Comparison of ENCODE assay signal across 7 cellular contexts in genomic region chr15:63517614-63518013, GRCh38. TPM values are rescaled to one million over a fixed set of nuclear protein-coding genes. Genes with fewer than 3 reads are reported as not detected.
DNase-seq lines count a peak whose midpoint lies in the region; FAIRE-seq and TF ChIP-seq lines count a peak whose summit lies in the region.

No MANE protein-coding gene starts in this region.

- H3K23ac ChIP-seq in H9 (ENCODE audit: insufficient read length, low read depth, low read length): no peak overlapping the region

- H3K23me2 ChIP-seq in H9 (ENCODE audit: insufficient read length, low read depth, low read length, poor library complexity, severe bottlenecking): no peaks in the 10 kb centered on the region

- no peaks in the 10 kb centered on the region for H3K9me3 ChIP-seq in H9 (ENCODE audit: control insufficient read depth, low read depth, low read length)
- no peaks in the 10 kb centered on the region for H3K9me3 ChIP-seq in esophagus muscularis mucosa
- no peaks in the 10 kb centered on the region for H3K9me3 ChIP-seq in small intestine (ENCODE audit: control insufficient read depth, low read depth)

- H2BK20ac ChIP-seq in H9 (ENCODE audit: low read depth, low read length, poor library complexity, severe bottlenecking): no peak overlapping the region

- H4K8ac ChIP-seq in H9 (replicated peaks; ENCODE audit: insufficient read length, low read depth, low read length): no peak overlapping the region

- no peaks in the 10 kb centered on the region for H3K79me1 ChIP-seq in H9 (ENCODE audit: insufficient read depth, low read depth, low read length, poor library complexity, severe bottlenecking)

- H2AK5ac ChIP-seq in H9 (ENCODE audit: insufficient read length, low read length): no peak overlapping the region

- peak overlapping the region in 2 of 3 experiments; percentile 57 to 82; a peak in 4 of 7 replicates for H3K27ac Mint-ChIP-seq in H9

- H2BK12ac ChIP-seq in H9 (ENCODE audit: insufficient read length, low read depth, low read length): no peak overlapping the region

- no peaks in the 10 kb centered on the region for H3K79me2 ChIP-seq in H9 (ENCODE audit: insufficient read depth, low read length)

- H3K36me3 ChIP-seq in esophagus muscularis mucosa (no peaks in the 10 kb centered on the region), small intestine (ENCODE audit: control insufficient read depth in 2 of 2, insufficient read depth in 2 of 2, low read length in 2 of 2) (no peaks in the 10 kb centered on the region)

- no peak overlapping the region for H4K91ac ChIP-seq in H9 (ENCODE audit: insufficient read length, low read depth, low read length)

- no peak overlapping the region for H3K4me3 ChIP-seq in esophagus muscularis mucosa
- no peak overlapping the region for H3K4me3 ChIP-seq in small intestine (ENCODE audit: low read depth in 1 of 2, low read length in 2 of 2)

- no peak overlapping the region for H4K5ac ChIP-seq in H9 (ENCODE audit: insufficient read length, low read depth, low read length)

- WGBS in H9 (ENCODE audit: extremely low coverage, insufficient read length, low lambda C conversion rate): no CpG with 5 or more reads among the region's 1 CpG
- WGBS in esophagus muscularis mucosa: 100% methylated on average over 1 of the region's 1 CpG
- WGBS in small intestine, 3 donors: 39 to 74% (median 53%) methylated on average over 1 of the region's 1 CpG

- H4K20me1 ChIP-seq in H9 (ENCODE audit: control insufficient read depth, insufficient read depth, insufficient read length): no peaks in the 10 kb centered on the region

- no peak overlapping the region for H2BK120ac ChIP-seq in H9 (ENCODE audit: low read depth, low read length, poor library complexity, severe bottlenecking)

- no peaks in the 10 kb centered on the region for H3K36me3 Mint-ChIP-seq in H9 (ENCODE audit: insufficient read depth in 1 of 3, low read depth in 3 of 3)

- H3K4me2 ChIP-seq in H9 (ENCODE audit: insufficient read depth, insufficient read length, low read length): no peak overlapping the region

- H3K4ac ChIP-seq in H9 (ENCODE audit: low read depth, low read length): no peak overlapping the region

- no peak overlapping the region for H2BK5ac ChIP-seq in H9 (ENCODE audit: insufficient read length, low read length)

- no peaks in the 10 kb centered on the region for H3K27me3 Mint-ChIP-seq in H9 (ENCODE audit: low read depth)

- peak overlapping the region in 1 of 2 experiments; percentile 43; a peak in 2 of 5 replicates for H3K4me3 Mint-ChIP-seq in H9

- FAIRE-seq in small intestine (lab: Jason Lieb, UNC): no peak
- no peak for FAIRE-seq in HTR-8/SVneo (lab: Jason Lieb, UNC)

- H3K56ac ChIP-seq in H9 (ENCODE audit: insufficient read length, low read depth, low read length): no peak overlapping the region

- H3K14ac ChIP-seq in H9 (ENCODE audit: insufficient read depth, low read length): no peak overlapping the region

- intact Hi-C loops in esophagus muscularis mucosa (cut with DNase I): no loop called here

- H3K4me1 ChIP-seq in H9 (ENCODE audit: insufficient read depth, low read length) (peaks cover 2% of the 10 kb centered on the region; the same call in 1 of the 2 replicates), esophagus muscularis mucosa (peaks cover 62 to 95% (median 92%) of the 10 kb centered on the region in 4 donors), small intestine (ENCODE audit: control insufficient read depth in 2 of 2, insufficient read depth in 1 of 2, low read depth in 1 of 2, low read length in 1 of 2) (peaks cover 14 to 25% of the 10 kb centered on the region in 2 donors)

- DNase-seq in H9 (no peak), RPMI8226 (peak; percentile 23), esophagus muscularis mucosa (ENCODE audit: extremely low spot score) (peak; percentile 57), small intestine (peak; percentile 51), amniotic stem cell (lab: John Stamatoyannopoulos, UW) (no peak), AG08395 (ENCODE audit: low spot score) (no peak), HTR-8/SVneo (ENCODE audit: insufficient read length, low spot score) (no peak)

- no peak overlapping the region for H3K18ac ChIP-seq in H9 (ENCODE audit: insufficient read length, low read depth, low read length)

- no peaks in the 10 kb centered on the region for H3K27me3 ChIP-seq in H9 (ENCODE audit: insufficient read depth, low read length)
- no peaks in the 10 kb centered on the region for H3K27me3 ChIP-seq in esophagus muscularis mucosa
- H3K27me3 ChIP-seq in small intestine (ENCODE audit: control insufficient read depth in 2 of 2, insufficient read depth in 2 of 2, low read length in 2 of 2): no peaks in the 10 kb centered on the region

- no peak overlapping the region for H2AFZ ChIP-seq in H9 (ENCODE audit: low read length)

- no peak for TF ChIP-seq POLR2A in esophagus muscularis mucosa (IDR thresholded peaks at IDR 0.05; ENCODE audit: low read depth)

- H3K9me3 Mint-ChIP-seq in H9: no peaks in the 10 kb centered on the region

- H3K9ac ChIP-seq in H9 (ENCODE audit: extremely low read depth, insufficient read length, low read length): no peak overlapping the region

- H2BK15ac ChIP-seq in H9 (ENCODE audit: low read depth, low read length): no peak overlapping the region

- H3K27ac ChIP-seq in H9 (ENCODE audit: insufficient read length, low read depth, low read length) (no peak overlapping the region), esophagus muscularis mucosa (replicated peaks in 1 of 4) (no peak overlapping the region), small intestine (ENCODE audit: low read depth in 1 of 2, low read length in 1 of 2) (no peak overlapping the region)

- H3K4me1 Mint-ChIP-seq in H9: peaks cover 27 to 49% of the 10 kb centered on the region in 2 experiments

- no peak overlapping the region for H3T11ph ChIP-seq in H9 (ENCODE audit: low read length)

- no peak for TF ChIP-seq EP300 in esophagus muscularis mucosa (IDR thresholded peaks at IDR 0.05)

- no peak for TF ChIP-seq CTCF in H9 (conservative IDR thresholded peaks at IDR 0.05)
- TF ChIP-seq CTCF in esophagus muscularis mucosa (IDR thresholded peaks at IDR 0.05): no peak

RNA-seq across cellular contexts. Expression of gene USP3, which starts 13.2 kb away (rescaled TPM):
- total RNA-seq in H9 (2021) (12.0 and 14.2 TPM in 2 replicates), esophagus muscularis mucosa (10 to 100 TPM; 40.1 to 46.5 (median 41.3) TPM)
- polyA plus RNA-seq in small intestine: 10 to 100 TPM; 24.7 to 30.0 (median 27.8) TPM

Comparison
In these comparisons a context has a peak if more than half of its experiments do, and no peak if none do; other contexts are left out.
1. DNase-seq: peak in RPMI8226 (single experiment), esophagus muscularis mucosa (single experiment) and small intestine (single experiment); none in H9 (single experiment), amniotic stem cell (single experiment), AG08395 (single experiment) and HTR-8/SVneo (single experiment).